3 cellular contexts compared by ENCODE assay signal in genomic region chr1:16565324-16565723, GRCh38. TPM values are rescaled to one million over a fixed set of nuclear protein-coding genes. Genes with fewer than 3 reads are reported as not detected.
"Had no signal": no experiment of that assay in that cellular context is flagged by ENCODE, and none has a peak within 500 bp of the region (broad histone marks: within the 10 kb centered on the region; RNA-seq: fewer than 3 reads in every experiment).

No MANE protein-coding gene starts in this region.

RNA-seq across cellular contexts. Expression of gene RNU1-1, which starts 51.2 kb away (rescaled TPM):
- total RNA-seq: HT1080 had no signal
- polyA plus RNA-seq: IgD-negative memory B cell, IMR-90 had no signal
